In the genomic region with DNA sequence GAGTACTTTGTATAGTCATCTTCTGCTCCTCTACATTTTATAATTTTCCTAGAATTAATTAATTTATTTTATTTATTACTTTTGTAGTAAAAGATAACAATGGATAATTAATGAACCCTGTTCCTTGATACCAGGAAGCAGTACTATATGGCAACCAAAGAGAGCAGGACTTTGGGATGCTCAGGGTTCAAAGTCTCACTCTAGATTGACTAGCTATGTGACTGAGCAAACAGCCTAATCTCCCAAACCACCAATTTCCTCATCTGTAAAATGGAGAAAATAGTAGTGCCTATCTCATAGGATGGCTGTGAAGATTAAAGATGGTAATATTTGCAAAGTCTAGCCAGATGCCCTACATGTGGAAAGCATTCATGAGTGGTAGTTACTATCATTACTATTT, we compare ENCODE assay signal across 19 cellular contexts.
DNase-seq lines count a peak whose midpoint lies in the region; ATAC-seq, FAIRE-seq and TF ChIP-seq lines count a peak whose summit lies in the region.
"Had no signal": no experiment of that assay in that cellular context is flagged by ENCODE, and none has a peak within 500 bp of the region (broad histone marks: within the 10 kb centered on the region; RNA-seq: fewer than 3 reads in every experiment).

No MANE protein-coding gene starts in this region.

- no peak for TF ChIP-seq CTCF in left ventricle myocardium inferior (IDR thresholded peaks at IDR 0.05; ENCODE audit: borderline replicate concordance)

- no peaks in the 10 kb centered on the region for H3K36me3 ChIP-seq in small intestine (ENCODE audit: control insufficient read depth in 2 of 2, insufficient read depth in 2 of 2, low read length in 2 of 2)
- no peaks in the 10 kb centered on the region for H3K36me3 ChIP-seq in left ventricle myocardium inferior
- H3K36me3 ChIP-seq: BLaER1, HAP-1 had no signal

- peak; percentile 99 for ATAC-seq in left colon
- ATAC-seq: CD8-positive, alpha-beta T cell had no signal

- H3K9me3 ChIP-seq in small intestine (ENCODE audit: control insufficient read depth, low read depth) (no peaks in the 10 kb centered on the region), left ventricle myocardium inferior (replicated peaks) (no peaks in the 10 kb centered on the region)
- H3K9me3 ChIP-seq: BLaER1, HAP-1 had no signal

- intact Hi-C loops in left colon (cut with DNase I, micrococcal nuclease), result no loop called here
- intact Hi-C loops in head of caudate nucleus (cut with DNase I), result no loop called here
- intact Hi-C loops in left ventricle myocardium inferior (cut with micrococcal nuclease), result no loop called here

- no peak overlapping the region for H3K4me3 ChIP-seq in small intestine (ENCODE audit: low read depth in 1 of 2, low read length in 2 of 2)
- no peak overlapping the region for H3K4me3 ChIP-seq in left ventricle myocardium inferior
- H3K4me3 ChIP-seq: BLaER1, HAP-1 had no signal

- H3K27me3 ChIP-seq in small intestine (ENCODE audit: control insufficient read depth in 2 of 2, insufficient read depth in 2 of 2, low read length in 2 of 2) (no peaks in the 10 kb centered on the region), left ventricle myocardium inferior (ENCODE audit: low read depth) (no peaks in the 10 kb centered on the region)
- H3K27me3 ChIP-seq: BLaER1 had no signal

- H3K4me1 ChIP-seq in small intestine (ENCODE audit: control insufficient read depth in 2 of 2, insufficient read depth in 1 of 2, low read depth in 1 of 2, low read length in 1 of 2) (peaks cover 0 to 2% of the 10 kb centered on the region in 2 donors), left ventricle myocardium inferior (peaks cover 30% of the 10 kb centered on the region)
- H3K4me1 ChIP-seq: BLaER1, HAP-1 had no signal

- DNase-seq in HuH-7 (ENCODE audit: low spot score) (peak; percentile 39), left colon (no peak), small intestine (peak; percentile 55), head of caudate nucleus (no peak), AG20443 (ENCODE audit: low spot score) (no peak), left ventricle myocardium inferior (no peak)
- DNase-seq: CD4-positive, CD25-positive, alpha-beta regulatory T cell; CD8-positive, alpha-beta T cell; DMS 273 treated with DMSO at 0.1 percent for 48 hours; DND-41; GOT3; HFFc6 had no signal

- FAIRE-seq in small intestine (lab: Jason Lieb, UNC), result no peak
- FAIRE-seq: D721Med, G401.6, GM12892, H54 had no signal

- H3K27ac ChIP-seq in small intestine (ENCODE audit: low read depth in 1 of 2, low read length in 1 of 2) (no peak overlapping the region), left ventricle myocardium inferior (replicated peaks) (no peak overlapping the region)
- H3K27ac ChIP-seq: BLaER1, C4-2B had no signal

Comparison
In these comparisons a context has a peak if more than half of its experiments do, and no peak if none do; other contexts are left out.
1. DNase-seq: peak in HuH-7 (single experiment) and small intestine (single experiment); none in left colon (0 of 2), head of caudate nucleus (0 of 42), AG20443 (single experiment) and left ventricle myocardium inferior (single experiment).